ENCODE assay signal across 12 cellular contexts in genomic region chr2:209790066-209790728, GRCh38. TPM values are rescaled to one million over a fixed set of nuclear protein-coding genes. Genes with fewer than 3 reads are reported as not detected.
DNase-seq lines count a peak whose midpoint lies in the region; ATAC-seq and TF ChIP-seq lines count a peak whose summit lies in the region.
"Had no signal": no experiment of that assay in that cellular context is flagged by ENCODE, and none has a peak within 500 bp of the region (broad histone marks: within the 10 kb centered on the region; RNA-seq: fewer than 3 reads in every experiment).

No MANE protein-coding gene starts in this region.

- H3K4me1 Mint-ChIP-seq in IgD-negative memory B cell: peaks cover 5 to 11% (median 10%) of the 10 kb centered on the region in 3 donors
- H3K4me1 Mint-ChIP-seq in activated naive CD8-positive, alpha-beta T cell treated with anti-CD3 and anti-CD28 coated beads, Interleukin-2, amount 10 ng/mL, durations not matched to agents 7 days and 5 days: peaks cover 6% of the 10 kb centered on the region
- peaks cover 3 to 10% of the 10 kb centered on the region in 2 donors for H3K4me1 Mint-ChIP-seq in stimulated activated naive B cell treated with anti-CD40 and anti-IgM and Interleukin-4, amounts not matched to agents 10 μg/mL and 1 μg/mL and 100 μg/mL, for 72 hours

- no peaks in the 10 kb centered on the region for H3K36me3 ChIP-seq in heart left ventricle
- H3K36me3 ChIP-seq: transverse colon had no signal

- 58 to 69% (median 66%) methylated on average over 6 of the region's 6 CpGs for WGBS in heart left ventricle, 4 donors

- no peaks in the 10 kb centered on the region for H3K36me3 Mint-ChIP-seq in IgD-negative memory B cell
- H3K36me3 Mint-ChIP-seq in activated naive CD8-positive, alpha-beta T cell treated with anti-CD3 and anti-CD28 coated beads, Interleukin-2, amount 10 ng/mL, durations not matched to agents 7 days and 5 days: no peaks in the 10 kb centered on the region
- H3K36me3 Mint-ChIP-seq in stimulated activated naive B cell treated with anti-CD40 and anti-IgM and Interleukin-4, amounts not matched to agents 10 μg/mL and 1 μg/mL and 100 μg/mL, for 72 hours: no peaks in the 10 kb centered on the region
- H3K36me3 Mint-ChIP-seq: CD14-positive monocyte had no signal

- DNase-seq in heart left ventricle: no peak
- no peak for DNase-seq in Right ventricle myocardium superior
- DNase-seq in activated naive CD8-positive, alpha-beta T cell treated with anti-CD3 and anti-CD28 coated beads, Interleukin-2, amount 10 ng/mL, durations not matched to agents 7 days and 5 days: no peak
- DNase-seq in stimulated activated naive B cell treated with anti-CD40 and anti-IgM and Interleukin-4, amounts not matched to agents 10 μg/mL and 1 μg/mL and 100 μg/mL, for 72 hours: no peak
- no peak for DNase-seq in G401 (ENCODE audit: low spot score)
- DNase-seq in NK-92 (lab: John Stamatoyannopoulos, UW; ENCODE audit: unreplicated experiment): no peak
- DNase-seq: effector CD4-positive, alpha-beta T cell; NK-92 treated with Interleukin-12 subunit alpha and Interleukin-12 subunit beta, amount 100 ng/mL, for 24 hours; transverse colon had no signal

- POLR2A ChIA-PET in activated naive CD8-positive, alpha-beta T cell treated with anti-CD3 and anti-CD28 coated beads, Interleukin-2, amount 10 ng/mL, durations not matched to agents 7 days and 5 days (lab: Charles Lee): no interaction called here

- peak overlapping the region in 9 of 12 donors; percentile 5 to 35 (median 16) for H3K4me3 ChIP-seq in heart left ventricle

- in situ Hi-C loops in G401 (cut with HindIII; ENCODE audit: low sequenced_read_pairs): no loop called here

- ATAC-seq in heart left ventricle (no peak), Right ventricle myocardium superior (ENCODE audit: poor library complexity) (no peak), GM21528 (IDR thresholded peaks at IDR 0.05; ENCODE audit: low FRiP score, unreplicated experiment) (no peak)
- no peak for ATAC-seq in activated naive CD8-positive, alpha-beta T cell treated with anti-CD3 and anti-CD28 coated beads, Interleukin-2, amount 10 ng/mL, durations not matched to agents 7 days and 5 days (ENCODE audit: low read depth)
- no peak for ATAC-seq in stimulated activated naive B cell treated with anti-CD40 and anti-IgM and Interleukin-4, amounts not matched to agents 10 μg/mL and 1 μg/mL and 100 μg/mL, for 72 hours (replicated peaks)

- no peaks in the 10 kb centered on the region for H3K27me3 ChIP-seq in heart left ventricle
- H3K27me3 ChIP-seq: transverse colon had no signal

- H3K27ac Mint-ChIP-seq in IgD-negative memory B cell: no peak overlapping the region
- H3K27ac Mint-ChIP-seq in activated naive CD8-positive, alpha-beta T cell treated with anti-CD3 and anti-CD28 coated beads, Interleukin-2, amount 10 ng/mL, durations not matched to agents 7 days and 5 days: no peak overlapping the region
- no peak overlapping the region for H3K27ac Mint-ChIP-seq in stimulated activated naive B cell treated with anti-CD40 and anti-IgM and Interleukin-4, amounts not matched to agents 10 μg/mL and 1 μg/mL and 100 μg/mL, for 72 hours
- H3K27ac Mint-ChIP-seq: CD14-positive monocyte had no signal

- no peaks in the 10 kb centered on the region for H3K9me3 ChIP-seq in heart left ventricle
- H3K9me3 ChIP-seq: transverse colon had no signal

- H3K4me3 Mint-ChIP-seq in IgD-negative memory B cell: peak overlapping the region; percentile 5 to 86 (median 76)
- peak overlapping the region; percentile 43 for H3K4me3 Mint-ChIP-seq in activated naive CD8-positive, alpha-beta T cell treated with anti-CD3 and anti-CD28 coated beads, Interleukin-2, amount 10 ng/mL, durations not matched to agents 7 days and 5 days
- H3K4me3 Mint-ChIP-seq in stimulated activated naive B cell treated with anti-CD40 and anti-IgM and Interleukin-4, amounts not matched to agents 10 μg/mL and 1 μg/mL and 100 μg/mL, for 72 hours: peak overlapping the region; percentile 0 to 12

- TF ChIP-seq CTCF in heart left ventricle (IDR thresholded peaks at IDR 0.05): no peak

- H3K4me1 ChIP-seq in heart left ventricle: no peaks in the 10 kb centered on the region
- H3K4me1 ChIP-seq: transverse colon had no signal

- no peaks in the 10 kb centered on the region for H3K27me3 Mint-ChIP-seq in IgD-negative memory B cell
- peaks cover 2% of the 10 kb centered on the region for H3K27me3 Mint-ChIP-seq in activated naive CD8-positive, alpha-beta T cell treated with anti-CD3 and anti-CD28 coated beads, Interleukin-2, amount 10 ng/mL, durations not matched to agents 7 days and 5 days
- no peaks in the 10 kb centered on the region for H3K27me3 Mint-ChIP-seq in stimulated activated naive B cell treated with anti-CD40 and anti-IgM and Interleukin-4, amounts not matched to agents 10 μg/mL and 1 μg/mL and 100 μg/mL, for 72 hours

- TF ChIP-seq POLR2A in heart left ventricle (IDR thresholded peaks at IDR 0.05): no peak

- no peak overlapping the region for H3K27ac ChIP-seq in heart left ventricle
- H3K27ac ChIP-seq: transverse colon had no signal

- H3K9me3 Mint-ChIP-seq in IgD-negative memory B cell: no peaks in the 10 kb centered on the region
- H3K9me3 Mint-ChIP-seq in activated naive CD8-positive, alpha-beta T cell treated with anti-CD3 and anti-CD28 coated beads, Interleukin-2, amount 10 ng/mL, durations not matched to agents 7 days and 5 days: no peaks in the 10 kb centered on the region
- no peaks in the 10 kb centered on the region for H3K9me3 Mint-ChIP-seq in stimulated activated naive B cell treated with anti-CD40 and anti-IgM and Interleukin-4, amounts not matched to agents 10 μg/mL and 1 μg/mL and 100 μg/mL, for 72 hours

- intact Hi-C loops in heart left ventricle (cut with DNase I) (no loop called here), Right ventricle myocardium superior (cut with DNase I) (no loop called here)

RNA-seq across cellular contexts. Expression of gene UNC80, which starts 18.6 kb away (rescaled TPM):
- 1 to 10 TPM in 1 of 9 donors, under 1 TPM in 3, not detected in 5; 0.27 to 1.4 (median 0.62) TPM for total RNA-seq in heart left ventricle
- under 1 TPM in 1 of 2 donors, not detected in 1; 0.04 TPM for polyA plus RNA-seq in heart left ventricle
- total RNA-seq in Right ventricle myocardium superior: not detected
- not detected for polyA plus RNA-seq in IgD-negative memory B cell
- total RNA-seq in activated naive CD8-positive, alpha-beta T cell treated with anti-CD3 and anti-CD28 coated beads, Interleukin-2, amount 10 ng/mL, durations not matched to agents 7 days and 5 days: not detected
- total RNA-seq in G401 (2014; rRNA removed; shearing (Covaris generic)): not detected in 2 replicates
- polyA plus RNA-seq: CD14-positive monocyte had no signal

Comparison
In these comparisons a context has a peak if more than half of its experiments do, and no peak if none do; other contexts are left out.
1. H3K4me3 Mint-ChIP-seq: peak in every context shown above with its lines; median percentile 76 in IgD-negative memory B cell; 43 in activated naive CD8-positive, alpha-beta T cell treated with anti-CD3 and anti-CD28 coated beads, Interleukin-2, amount 10 ng/mL, durations not matched to agents 7 days and 5 days; 6 in stimulated activated naive B cell treated with anti-CD40 and anti-IgM and Interleukin-4, amounts not matched to agents 10 μg/mL and 1 μg/mL and 100 μg/mL, for 72 hours.